ENCODE assay signal across 9 cellular contexts in the genomic region with DNA sequence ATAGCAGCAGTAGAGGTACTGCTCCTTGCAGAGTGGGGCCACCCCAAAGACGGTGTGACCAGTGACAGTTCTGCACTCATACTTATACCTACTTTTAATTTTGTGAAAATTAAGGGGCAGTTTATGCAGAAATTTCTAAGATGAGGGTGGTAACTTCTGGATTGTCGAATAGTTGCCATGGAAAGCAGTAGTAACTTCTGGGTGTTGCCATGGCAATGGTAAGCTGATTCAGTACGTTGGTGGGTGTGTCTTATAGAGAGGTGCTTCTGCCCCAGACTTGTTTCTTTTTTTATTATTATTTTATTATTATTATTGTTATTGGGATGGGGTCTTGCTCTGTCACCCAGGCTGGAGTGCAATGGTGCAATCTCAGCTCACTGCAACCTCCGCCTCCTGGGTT.
"Had no signal": no experiment of that assay in that cellular context is flagged by ENCODE, and none has a peak within 500 bp of the region (broad histone marks: within the 10 kb centered on the region; RNA-seq: fewer than 3 reads in every experiment).

No MANE protein-coding gene starts in this region.

- H3K27ac ChIP-seq: KMS-11 had no signal

- H3K4me2 ChIP-seq: KMS-11 had no signal

- H3K4me3 ChIP-seq: HAP-1 had no signal

- FAIRE-seq: HTR-8/SVneo had no signal

- H3K9ac ChIP-seq: KMS-11 had no signal

- DNase-seq: GOT3, HFFc6, IMR-90, Karpas-422, KBM-7 had no signal

- ATAC-seq: HCT116 had no signal

- H3K4me1 ChIP-seq: HAP-1 had no signal

- H3K36me3 ChIP-seq: HAP-1 had no signal

- H3K4me3 Mint-ChIP-seq: HFFc6 had no signal

- H3K27ac Mint-ChIP-seq: HFFc6 had no signal

- H3K9me3 ChIP-seq: HAP-1 had no signal
